ENCODE assay signal across 8 cellular contexts in genomic region chr11:107576497-107577086, GRCh38. TPM values are rescaled to one million over a fixed set of nuclear protein-coding genes. Genes with fewer than 3 reads are reported as not detected.
DNase-seq lines count a peak whose midpoint lies in the region; ATAC-seq and TF ChIP-seq lines count a peak whose summit lies in the region.

No MANE protein-coding gene starts in this region.

- BruUV-seq in Caco-2 (replicated peaks; lab: Mats Ljungman, UMichigan) = no TSS peak

- H3K4me1 ChIP-seq in Caco-2 = no peaks in the 10 kb centered on the region
- H3K4me1 ChIP-seq in cardiac muscle cell (ENCODE audit: low read depth) = no peaks in the 10 kb centered on the region

- no peak overlapping the region for H3K4me3 Mint-ChIP-seq in Caco-2 (ENCODE audit: unreplicated experiment)
- H3K4me3 Mint-ChIP-seq in activated T-cell treated with anti-CD3 and anti-CD28 coated beads, Interleukin-2, amount 50 U/mL, for 72 hours = no peak overlapping the region
- no peak overlapping the region for H3K4me3 Mint-ChIP-seq in activated T-helper 2 cell treated with anti-CD3 and anti-CD28 coated beads, Interferon-gamma antibody, Interleukin-2, Interleukin-4, amounts not matched to agents 10 μg/mL and 5 μg/mL and 100 μg/mL, durations not matched to agents 14 hours and 24 hours and 36 hours (ENCODE audit: low read depth)

- H3K27me3 ChIP-seq in Caco-2 (replicated peaks; ENCODE audit: control insufficient read depth, insufficient read depth, low read length) (no peaks in the 10 kb centered on the region), cardiac muscle cell (no peaks in the 10 kb centered on the region)

- ATAC-seq in GM21619 (IDR thresholded peaks at IDR 0.05; ENCODE audit: unreplicated experiment) = peak; percentile 76
- peak; percentile 64 to 74 for ATAC-seq in activated T-cell treated with anti-CD3 and anti-CD28 coated beads, Interleukin-2, amount 50 U/mL, for 72 hours (replicated peaks in 1 of 2)
- no peak for ATAC-seq in GM18502 (IDR thresholded peaks at IDR 0.05; ENCODE audit: poor library complexity, unreplicated experiment)

- H3K4me1 Mint-ChIP-seq in Caco-2 (ENCODE audit: low read depth, unreplicated experiment) = no peaks in the 10 kb centered on the region
- peaks cover 9% of the 10 kb centered on the region for H3K4me1 Mint-ChIP-seq in activated T-cell treated with anti-CD3 and anti-CD28 coated beads, Interleukin-2, amount 50 U/mL, for 72 hours (ENCODE audit: low read depth)
- H3K4me1 Mint-ChIP-seq in activated T-helper 2 cell treated with anti-CD3 and anti-CD28 coated beads, Interferon-gamma antibody, Interleukin-2, Interleukin-4, amounts not matched to agents 10 μg/mL and 5 μg/mL and 100 μg/mL, durations not matched to agents 14 hours and 24 hours and 36 hours (ENCODE audit: low read depth) = peaks cover 2% of the 10 kb centered on the region

- H3K9me3 ChIP-seq in Caco-2 (peaks cover 3% of the 10 kb centered on the region; the same call in 1 of the 2 replicates), cardiac muscle cell (ENCODE audit: low read depth) (no peaks in the 10 kb centered on the region)

- TF ChIP-seq CTCF in Caco-2 (IDR thresholded peaks at IDR 0.05; ENCODE audit: insufficient read depth in 1 of 2, low read depth in 1 of 2, low read length in 1 of 2, severe bottlenecking in 1 of 2, unreplicated experiment in 1 of 2) = peak; percentile 90 to 92
- TF ChIP-seq CTCF in cardiac muscle cell (IDR thresholded peaks at IDR 0.05; ENCODE audit: low read depth, low read length) = peak; percentile 74

- no peak overlapping the region for H3K27ac ChIP-seq in cardiac muscle cell

- intact Hi-C loops in Caco-2 (cut with micrococcal nuclease; ENCODE audit: unreplicated experiment) = loop anchor here (1.0 kb wide), 6 partner anchors 11 to 322 kb away; partner anchors contain the start of gene ALKBH8
- intact Hi-C loops in activated T-helper 2 cell treated with anti-CD3 and anti-CD28 coated beads, Interferon-gamma antibody, Interleukin-2, Interleukin-4, amounts not matched to agents 10 μg/mL and 5 μg/mL and 100 μg/mL, durations not matched to agents 14 hours and 24 hours and 36 hours (cut with micrococcal nuclease) = loop anchor here (1.0 to 2.0 kb wide), 2 partner anchors 14 to 113 kb away; no protein-coding TSS in a partner anchor

- H3K27me3 Mint-ChIP-seq in Caco-2 (ENCODE audit: insufficient read depth, unreplicated experiment) = peaks cover 14% of the 10 kb centered on the region
- H3K27me3 Mint-ChIP-seq in activated T-cell treated with anti-CD3 and anti-CD28 coated beads, Interleukin-2, amount 50 U/mL, for 72 hours (ENCODE audit: low read depth) = peaks cover 15% of the 10 kb centered on the region
- H3K27me3 Mint-ChIP-seq in activated T-helper 2 cell treated with anti-CD3 and anti-CD28 coated beads, Interferon-gamma antibody, Interleukin-2, Interleukin-4, amounts not matched to agents 10 μg/mL and 5 μg/mL and 100 μg/mL, durations not matched to agents 14 hours and 24 hours and 36 hours (ENCODE audit: low read depth) = peaks cover 10% of the 10 kb centered on the region

- H3K4me3 ChIP-seq in Caco-2 (ENCODE audit: low read depth, low read length) (no peak overlapping the region), cardiac muscle cell (no peak overlapping the region)

- POLR2A ChIA-PET in Caco-2 (lab: Charles Lee) = no interaction called here

- H3K36me3 ChIP-seq in Caco-2 (ENCODE audit: control insufficient read depth, insufficient read depth, low read length) (no peaks in the 10 kb centered on the region), cardiac muscle cell (no peaks in the 10 kb centered on the region)

- DNase-seq in Caco-2 = peak; percentile 57 to 72
- peak; percentile 7 for DNase-seq in NCI-H774 (lab: John Stamatoyannopoulos, UW)
- peak; percentile 64 to 70 for DNase-seq in activated T-cell treated with anti-CD3 and anti-CD28 coated beads, Interleukin-2, amount 50 U/mL, for 72 hours
- DNase-seq in cardiac muscle cell (ENCODE audit: low read depth in 1 of 2, low spot score in 1 of 2) = peak; percentile 52 to 66
- DNase-seq in stimulated activated CD4-positive, alpha-beta T cell treated with anti-CD3 and anti-CD28 coated beads, Interleukin-12 subunit alpha, Interleukin-12 subunit beta, amount 100 ng/mL, for 4 hours = peak; percentile 54
- no peak for DNase-seq in activated T-helper 2 cell treated with anti-CD3 and anti-CD28 coated beads, Interferon-gamma antibody, Interleukin-2, Interleukin-4, amounts not matched to agents 10 μg/mL and 5 μg/mL and 100 μg/mL, durations not matched to agents 14 hours and 24 hours and 36 hours (ENCODE audit: low spot score)

- H3K36me3 Mint-ChIP-seq in Caco-2 (ENCODE audit: insufficient read depth, unreplicated experiment) = no peaks in the 10 kb centered on the region
- H3K36me3 Mint-ChIP-seq in activated T-cell treated with anti-CD3 and anti-CD28 coated beads, Interleukin-2, amount 50 U/mL, for 72 hours (ENCODE audit: insufficient read depth in 2 of 2) = no peaks in the 10 kb centered on the region
- H3K36me3 Mint-ChIP-seq in activated T-helper 2 cell treated with anti-CD3 and anti-CD28 coated beads, Interferon-gamma antibody, Interleukin-2, Interleukin-4, amounts not matched to agents 10 μg/mL and 5 μg/mL and 100 μg/mL, durations not matched to agents 14 hours and 24 hours and 36 hours (ENCODE audit: low read depth) = no peaks in the 10 kb centered on the region

- CTCF ChIA-PET in Caco-2 (lab: Charles Lee) = interaction anchor here (0.7 to 1.0 kb wide), 3 partner anchors 113 to 164 kb away, joined by 3 to 5 read pairs (median 4); no protein-coding TSS in a partner anchor

- H3K9me3 Mint-ChIP-seq in Caco-2 (ENCODE audit: unreplicated experiment) = peaks cover 12% of the 10 kb centered on the region
- peaks cover 0 to 4% of the 10 kb centered on the region in 2 donors for H3K9me3 Mint-ChIP-seq in activated T-cell treated with anti-CD3 and anti-CD28 coated beads, Interleukin-2, amount 50 U/mL, for 72 hours
- peaks cover 4% of the 10 kb centered on the region for H3K9me3 Mint-ChIP-seq in activated T-helper 2 cell treated with anti-CD3 and anti-CD28 coated beads, Interferon-gamma antibody, Interleukin-2, Interleukin-4, amounts not matched to agents 10 μg/mL and 5 μg/mL and 100 μg/mL, durations not matched to agents 14 hours and 24 hours and 36 hours

- no peak overlapping the region for H3K27ac Mint-ChIP-seq in Caco-2 (ENCODE audit: unreplicated experiment)
- no peak overlapping the region for H3K27ac Mint-ChIP-seq in activated T-cell treated with anti-CD3 and anti-CD28 coated beads, Interleukin-2, amount 50 U/mL, for 72 hours
- H3K27ac Mint-ChIP-seq in activated T-helper 2 cell treated with anti-CD3 and anti-CD28 coated beads, Interferon-gamma antibody, Interleukin-2, Interleukin-4, amounts not matched to agents 10 μg/mL and 5 μg/mL and 100 μg/mL, durations not matched to agents 14 hours and 24 hours and 36 hours = no peak overlapping the region

RNA-seq across cellular contexts. Expression of gene ALKBH8, which starts 11.1 kb away (rescaled TPM):
- total RNA-seq in Caco-2 (2022) (15.7 and 16.8 TPM in 2 replicates), cardiac muscle cell (5.8 and 6.1 TPM in 2 replicates)
- 10 to 100 TPM; 12.8 TPM for total RNA-seq in activated T-cell treated with anti-CD3 and anti-CD28 coated beads, Interleukin-2, amount 50 U/mL, for 72 hours
- polyA plus RNA-seq in cardiac muscle cell = 3.5 and 6.5 TPM in 2 replicates
- 10.6 and 11.9 TPM in 2 replicates for total RNA-seq in activated T-helper 2 cell treated with anti-CD3 and anti-CD28 coated beads, Interferon-gamma antibody, Interleukin-2, Interleukin-4, amounts not matched to agents 10 μg/mL and 5 μg/mL and 100 μg/mL, durations not matched to agents 14 hours and 24 hours and 36 hours

RNA-seq across cellular contexts. Expression of gene ELMOD1, which starts 14.4 kb away (rescaled TPM):
- total RNA-seq in Caco-2 (2022) (not detected in 2 replicates), cardiac muscle cell (0.09 and 1.2 TPM in 2 replicates)
- total RNA-seq in activated T-cell treated with anti-CD3 and anti-CD28 coated beads, Interleukin-2, amount 50 U/mL, for 72 hours = not detected
- 0.64 and 1.1 TPM in 2 replicates for polyA plus RNA-seq in cardiac muscle cell
- total RNA-seq in activated T-helper 2 cell treated with anti-CD3 and anti-CD28 coated beads, Interferon-gamma antibody, Interleukin-2, Interleukin-4, amounts not matched to agents 10 μg/mL and 5 μg/mL and 100 μg/mL, durations not matched to agents 14 hours and 24 hours and 36 hours = not detected in 2 replicates
